7 cellular contexts compared by ENCODE assay signal in genomic region chr5:98774192-98775046, GRCh38. TPM values are rescaled to one million over a fixed set of nuclear protein-coding genes. Genes with fewer than 3 reads are reported as not detected.
A peak's percentile ranks its signal among the peaks of the same experiment; 100 is the strongest.
DNase-seq lines count a peak whose midpoint lies in the region; ATAC-seq and TF ChIP-seq lines count a peak whose summit lies in the region.

No MANE protein-coding gene starts in this region.

- H3K36me3 Mint-ChIP-seq in activated B cell treated with CpG ODN at 0.5 μM for 24 hours (ENCODE audit: low read depth) (peaks cover 10% of the 10 kb centered on the region), chondrocyte (ENCODE audit: low read depth) (no peaks in the 10 kb centered on the region)

- POLR2A ChIA-PET in HEK293T (lab: Yijun Ruan, JAX) (interaction anchor here (0.7 to 1.0 kb wide), 2 partner anchors 21 to 1546 kb away, joined by 3 read pairs; no protein-coding TSS in a partner anchor), activated B cell treated with CpG ODN at 0.5 μM for 24 hours (lab: Charles Lee) (interaction anchor here (0.7 to 1.2 kb wide), 2 partner anchors 173 to 1591 kb away, joined by 3 to 4 read pairs; partner anchors contain the start of gene RIOK2)

- H3K27me3 Mint-ChIP-seq in activated B cell treated with CpG ODN at 0.5 μM for 24 hours (peaks cover 2% of the 10 kb centered on the region), chondrocyte (ENCODE audit: low read depth) (no peaks in the 10 kb centered on the region)

- TF ChIP-seq CTCF in activated B cell treated with CpG ODN at 0.5 μM for 24 hours (IDR thresholded peaks at IDR 0.05) (no peak), chondrocyte (IDR thresholded peaks at IDR 0.05) (peak; percentile 20)

- CTCF ChIA-PET in HEK293T (lab: Yijun Ruan, JAX), result interaction anchor here (1.1 kb wide), 1 partner anchor 22 kb away, joined by 6 read pairs; no protein-coding TSS in a partner anchor
- CTCF ChIA-PET in activated B cell treated with CpG ODN at 0.5 μM for 24 hours (lab: Charles Lee), result interaction anchor here (2.2 kb wide), 1 partner anchor 22 kb away, joined by 5 read pairs; no protein-coding TSS in a partner anchor

- no peaks in the 10 kb centered on the region for H3K9me3 Mint-ChIP-seq in activated B cell treated with CpG ODN at 0.5 μM for 24 hours
- H3K9me3 Mint-ChIP-seq in chondrocyte (ENCODE audit: low read depth), result no peaks in the 10 kb centered on the region

- H3K4me3 Mint-ChIP-seq in activated B cell treated with CpG ODN at 0.5 μM for 24 hours, result peak overlapping the region; percentile 96
- H3K4me3 Mint-ChIP-seq in chondrocyte (ENCODE audit: unreplicated experiment), result peak overlapping the region; percentile 99

- intact Hi-C loops in activated B cell treated with CpG ODN at 0.5 μM for 24 hours (cut with micrococcal nuclease), result loop anchor here (5.0 kb wide), 2 partner anchors 1902 to 1967 kb away; partner anchors contain the start of gene ERAP1
- intact Hi-C loops in left colon (cut with DNase I, micrococcal nuclease), result no loop called here

- ATAC-seq in GM18498 (IDR thresholded peaks at IDR 0.05; ENCODE audit: unreplicated experiment) (peak; percentile 39), activated B cell treated with CpG ODN at 0.5 μM for 24 hours (ENCODE audit: low read depth) (peak; percentile 3), left colon (peak; percentile 12)

- peak overlapping the region; percentile 92 for H3K27ac Mint-ChIP-seq in activated B cell treated with CpG ODN at 0.5 μM for 24 hours
- H3K27ac Mint-ChIP-seq in chondrocyte (ENCODE audit: unreplicated experiment), result peak overlapping the region; percentile 99

- DNase-seq in HEK293T (ENCODE audit: extremely low spot score) (peak; percentile 65), NCI-H1048 (lab: John Stamatoyannopoulos, UW) (peak; percentile 31), activated B cell treated with CpG ODN at 0.5 μM for 24 hours (no peak), chondrocyte (ENCODE audit: low spot score) (peak; percentile 87), left colon (peak; percentile 65 to 78)
- DNase-seq in stimulated activated CD4-positive, alpha-beta T cell treated with anti-CD3 and anti-CD28 coated beads, Interleukin-1b, Interleukin-23, amount 100 ng/mL, for 48 hours, result peak; percentile 59

- H3K4me1 Mint-ChIP-seq in activated B cell treated with CpG ODN at 0.5 μM for 24 hours (peaks cover 55% of the 10 kb centered on the region), chondrocyte (ENCODE audit: low read depth) (peaks cover 56% of the 10 kb centered on the region)

TF ChIP-seq in HEK293T, 16 proteins besides CTCF, POLR2A, EP300 and RAD21:
- TF ChIP-seq PKNOX1 (IDR thresholded peaks at IDR 0.05), result peak; percentile 85
- no peak for TF ChIP-seq HDGF (IDR thresholded peaks at IDR 0.05; ENCODE audit: borderline replicate concordance)
- peak; percentile 85 for TF ChIP-seq L3MBTL2 (conservative IDR thresholded peaks at IDR 0.05)
- no peak for TF ChIP-seq ARNT (IDR thresholded peaks at IDR 0.05)
- no peak for TF ChIP-seq LEF1 (IDR thresholded peaks at IDR 0.05; ENCODE audit: borderline replicate concordance)
- no peak for TF ChIP-seq TARDBP (IDR thresholded peaks at IDR 0.05)

RNA-seq across cellular contexts. Expression of gene RGMB, which starts 1.0 kb away (rescaled TPM):
- total RNA-seq in activated B cell treated with CpG ODN at 0.5 μM for 24 hours (12.7 and 13.8 TPM in 2 replicates), chondrocyte (21.9 to 28.5 TPM (median 27.7 TPM) in 3 replicates), left colon (10 to 100 TPM; 53.9 to 63.9 TPM)
